1 cellular context compared by ENCODE assay signal in genomic region chr6:74438395-74438794, GRCh38.
TF ChIP-seq lines count a peak whose summit lies in the region.

No MANE protein-coding gene starts in this region.

TF ChIP-seq in HEK293, 187 proteins besides CTCF, POLR2A, EP300 and RAD21 (continued from another document):
- TF ChIP-seq ZNF518A (tag by site-specific recombination; conservative IDR thresholded peaks at IDR 0.05; ENCODE audit: low read depth): peak; percentile 65
